ENCODE assay signal across 9 cellular contexts in genomic region chr2:176079851-176080539, GRCh38. TPM values are rescaled to one million over a fixed set of nuclear protein-coding genes. Genes with fewer than 3 reads are reported as not detected.
DNase-seq lines count a peak whose midpoint lies in the region; ATAC-seq and TF ChIP-seq lines count a peak whose summit lies in the region.
"Had no signal": no experiment of that assay in that cellular context is flagged by ENCODE, and none has a peak within 500 bp of the region (broad histone marks: within the 10 kb centered on the region; RNA-seq: fewer than 3 reads in every experiment).

No MANE protein-coding gene starts in this region.

- peak overlapping the region; percentile 17 for H3K4me3 ChIP-seq in Jurkat, Clone E6-1 (ENCODE audit: low read length)
- H3K4me3 ChIP-seq in fibroblast of the aortic adventitia (ENCODE audit: low read depth, low read length) = no peak overlapping the region

- no peaks in the 10 kb centered on the region for H3K9me3 Mint-ChIP-seq in progenitor cell of endocrine pancreas (ENCODE audit: low read depth)

- peaks cover 89% of the 10 kb centered on the region for H3K27me3 Mint-ChIP-seq in progenitor cell of endocrine pancreas

- DNase-seq in DMS53 treated with DMSO at 0.1 percent for 48 hours (lab: John Stamatoyannopoulos, UW; ENCODE audit: unreplicated experiment) = peak; percentile 60
- DNase-seq in Jurkat, Clone E6-1 (ENCODE audit: low read depth, low spot score) = peak; percentile 24
- peak; percentile 55 for DNase-seq in T1000 (lab: John Stamatoyannopoulos, UW)
- DNase-seq in fibroblast of the aortic adventitia (ENCODE audit: low read depth) = peak; percentile 16
- DNase-seq in progenitor cell of endocrine pancreas (ENCODE audit: low spot score, unreplicated experiment) = peak; percentile 66
- DNase-seq in amygdala (lab: John Stamatoyannopoulos, UW) = no peak

- H3K4me1 Mint-ChIP-seq in progenitor cell of endocrine pancreas (ENCODE audit: low read depth) = peaks cover 5% of the 10 kb centered on the region

- no peaks in the 10 kb centered on the region for H3K36me3 Mint-ChIP-seq in progenitor cell of endocrine pancreas (ENCODE audit: insufficient read depth)

- peak; percentile 37 for TF ChIP-seq CTCF in fibroblast of the aortic adventitia (IDR thresholded peaks at IDR 0.05; ENCODE audit: insufficient read depth, low read length)
- TF ChIP-seq CTCF in progenitor cell of endocrine pancreas (IDR thresholded peaks at IDR 0.05; ENCODE audit: unreplicated experiment) = peak; percentile 96

- ATAC-seq in HG02884 (IDR thresholded peaks at IDR 0.05; ENCODE audit: unreplicated experiment) (no peak), GM18909 (IDR thresholded peaks at IDR 0.05; ENCODE audit: poor library complexity, unreplicated experiment) (no peak)

- no peak overlapping the region for H3K4me3 Mint-ChIP-seq in progenitor cell of endocrine pancreas (ENCODE audit: low read depth)

- H3K27ac Mint-ChIP-seq in progenitor cell of endocrine pancreas = no peak overlapping the region

RNA-seq across cellular contexts. Expression of gene EVX2, which starts 3.8 kb away (rescaled TPM):
- not detected for polyA plus RNA-seq in Jurkat, Clone E6-1 (2012; ENCODE audit: insufficient read depth, insufficient read length)
- total RNA-seq in fibroblast of the aortic adventitia (ENCODE audit: low replicate concordance) (not detected in 2 replicates), progenitor cell of endocrine pancreas (not detected in 2 replicates)
- total RNA-seq: activated CD8-positive, alpha-beta memory T cell treated with anti-CD3 and anti-CD28 coated beads for 36 hours had no signal

RNA-seq across cellular contexts. Expression of gene HOXD13, which starts 12.5 kb away (rescaled TPM):
- polyA plus RNA-seq in Jurkat, Clone E6-1 (2012; ENCODE audit: insufficient read depth, insufficient read length) = 33.7 TPM
- total RNA-seq in fibroblast of the aortic adventitia (ENCODE audit: low replicate concordance) (not detected in 2 replicates), progenitor cell of endocrine pancreas (not detected in 2 replicates)
- total RNA-seq: activated CD8-positive, alpha-beta memory T cell treated with anti-CD3 and anti-CD28 coated beads for 36 hours had no signal

RNA-seq across cellular contexts. Expression of gene HOXD12, which starts 19.6 kb away (rescaled TPM):
- 0.70 TPM for polyA plus RNA-seq in Jurkat, Clone E6-1 (2012; ENCODE audit: insufficient read depth, insufficient read length)
- not detected in 2 replicates for total RNA-seq in fibroblast of the aortic adventitia (ENCODE audit: low replicate concordance)
- not detected in 2 replicates for total RNA-seq in progenitor cell of endocrine pancreas
- total RNA-seq: activated CD8-positive, alpha-beta memory T cell treated with anti-CD3 and anti-CD28 coated beads for 36 hours had no signal

RNA-seq across cellular contexts. Expression of gene HOXD11, which starts 27.1 kb away (rescaled TPM):
- polyA plus RNA-seq in Jurkat, Clone E6-1 (2012; ENCODE audit: insufficient read depth, insufficient read length) = not detected
- total RNA-seq in fibroblast of the aortic adventitia (ENCODE audit: low replicate concordance) (not detected in 2 replicates), progenitor cell of endocrine pancreas (not detected in 2 replicates)
- total RNA-seq: activated CD8-positive, alpha-beta memory T cell treated with anti-CD3 and anti-CD28 coated beads for 36 hours had no signal

RNA-seq across cellular contexts. Expression of gene HOXD10, which starts 36.6 kb away (rescaled TPM):
- not detected for polyA plus RNA-seq in Jurkat, Clone E6-1 (2012; ENCODE audit: insufficient read depth, insufficient read length)
- not detected in 2 replicates for total RNA-seq in fibroblast of the aortic adventitia (ENCODE audit: low replicate concordance)
- total RNA-seq in progenitor cell of endocrine pancreas = not detected in 2 replicates
- total RNA-seq: activated CD8-positive, alpha-beta memory T cell treated with anti-CD3 and anti-CD28 coated beads for 36 hours had no signal

Comparison
In these comparisons a context has a peak if more than half of its experiments do, and no peak if none do; other contexts are left out.
1. DNase-seq: peak in DMS53 treated with DMSO at 0.1 percent for 48 hours (single experiment), Jurkat, Clone E6-1 (single experiment), T1000 (single experiment), fibroblast of the aortic adventitia (single experiment) and progenitor cell of endocrine pancreas (single experiment); none in amygdala (0 of 56).